In genomic region chr5:1594336-1595106, GRCh38 we compare ENCODE assay signal across 1 cellular context.
TF ChIP-seq lines count a peak whose summit lies in the region.

No MANE protein-coding gene starts in this region.

TF ChIP-seq in HepG2, 621 proteins besides CTCF, POLR2A, EP300 and RAD21 (continued from another document and continues in another):
- TF ChIP-seq, protein P1, sequence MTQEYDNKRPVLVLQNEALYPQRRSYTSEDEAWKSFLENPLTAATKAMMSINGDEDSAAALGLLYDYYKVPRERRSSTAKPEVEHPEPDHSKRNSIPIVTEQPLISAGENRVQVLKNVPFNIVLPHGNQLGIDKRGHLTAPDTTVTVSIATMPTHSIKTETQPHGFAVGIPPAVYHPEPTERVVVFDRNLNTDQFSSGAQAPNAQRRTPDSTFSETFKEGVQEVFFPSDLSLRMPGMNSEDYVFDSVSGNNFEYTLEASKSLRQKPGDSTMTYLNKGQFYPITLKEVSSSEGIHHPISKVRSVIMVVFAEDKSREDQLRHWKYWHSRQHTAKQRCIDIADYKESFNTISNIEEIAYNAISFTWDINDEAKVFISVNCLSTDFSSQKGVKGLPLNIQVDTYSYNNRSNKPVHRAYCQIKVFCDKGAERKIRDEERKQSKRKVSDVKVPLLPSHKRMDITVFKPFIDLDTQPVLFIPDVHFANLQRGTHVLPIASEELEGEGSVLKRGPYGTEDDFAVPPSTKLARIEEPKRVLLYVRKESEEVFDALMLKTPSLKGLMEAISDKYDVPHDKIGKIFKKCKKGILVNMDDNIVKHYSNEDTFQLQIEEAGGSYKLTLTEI (CRISPR knock-in tag; conservative IDR thresholded peaks at IDR 0.05): no peak
- TF ChIP-seq ZNF317 (CRISPR knock-in tag; IDR thresholded peaks at IDR 0.05): no peak; the same call in 1 of the 2 replicates
- peak; percentile 81 for TF ChIP-seq ZGPAT (CRISPR knock-in tag; IDR thresholded peaks at IDR 0.05)
- TF ChIP-seq ZNF674 (CRISPR knock-in tag; IDR thresholded peaks at IDR 0.05; ENCODE audit: low read depth): no peak
- TF ChIP-seq NFE2 (CRISPR knock-in tag; IDR thresholded peaks at IDR 0.05): no peak
- TF ChIP-seq FOXA3 (CRISPR knock-in tag; IDR thresholded peaks at IDR 0.05): 0 out of 2 replicates have a peak, but pooled peaks have one; percentile 9
- TF ChIP-seq GMEB2 (CRISPR knock-in tag; IDR thresholded peaks at IDR 0.05; ENCODE audit: low read depth): no peak
- TF ChIP-seq, protein P2, sequence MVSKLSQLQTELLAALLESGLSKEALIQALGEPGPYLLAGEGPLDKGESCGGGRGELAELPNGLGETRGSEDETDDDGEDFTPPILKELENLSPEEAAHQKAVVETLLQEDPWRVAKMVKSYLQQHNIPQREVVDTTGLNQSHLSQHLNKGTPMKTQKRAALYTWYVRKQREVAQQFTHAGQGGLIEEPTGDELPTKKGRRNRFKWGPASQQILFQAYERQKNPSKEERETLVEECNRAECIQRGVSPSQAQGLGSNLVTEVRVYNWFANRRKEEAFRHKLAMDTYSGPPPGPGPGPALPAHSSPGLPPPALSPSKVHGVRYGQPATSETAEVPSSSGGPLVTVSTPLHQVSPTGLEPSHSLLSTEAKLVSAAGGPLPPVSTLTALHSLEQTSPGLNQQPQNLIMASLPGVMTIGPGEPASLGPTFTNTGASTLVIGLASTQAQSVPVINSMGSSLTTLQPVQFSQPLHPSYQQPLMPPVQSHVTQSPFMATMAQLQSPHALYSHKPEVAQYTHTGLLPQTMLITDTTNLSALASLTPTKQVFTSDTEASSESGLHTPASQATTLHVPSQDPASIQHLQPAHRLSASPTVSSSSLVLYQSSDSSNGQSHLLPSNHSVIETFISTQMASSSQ (IDR thresholded peaks at IDR 0.05; ENCODE audit: low read depth): no peak
- TF ChIP-seq, protein P2 (CRISPR knock-in tag; IDR thresholded peaks at IDR 0.05; ENCODE audit: borderline replicate concordance): peak; percentile 57; the same call in 1 of the 2 replicates
- no peak for TF ChIP-seq ESRRA (CRISPR knock-in tag; IDR thresholded peaks at IDR 0.05; ENCODE audit: low read depth)
- TF ChIP-seq ZNF225 (CRISPR knock-in tag; IDR thresholded peaks at IDR 0.05): no peak
- no peak for TF ChIP-seq TBL1XR1 (IDR thresholded peaks at IDR 0.05; ENCODE audit: borderline replicate concordance, low read length, partially characterized antibody)
- TF ChIP-seq ATRX (CRISPR knock-in tag; IDR thresholded peaks at IDR 0.05; ENCODE audit: borderline replicate concordance): no peak
- TF ChIP-seq ZNF543 (CRISPR knock-in tag; IDR thresholded peaks at IDR 0.05): 0 out of 2 replicates have a peak, but pooled peaks have one; percentile 51
- TF ChIP-seq MBD4 (IDR thresholded peaks at IDR 0.05; ENCODE audit: borderline replicate concordance, low read length): no peak
- TF ChIP-seq SNAPC5 (CRISPR knock-in tag; IDR thresholded peaks at IDR 0.05; ENCODE audit: borderline replicate concordance): no peak
- TF ChIP-seq ZNF850 (CRISPR knock-in tag; conservative IDR thresholded peaks at IDR 0.05): no peak
- no peak for TF ChIP-seq SNAPC4 (CRISPR knock-in tag; IDR thresholded peaks at IDR 0.05)
- TF ChIP-seq, protein P3, sequence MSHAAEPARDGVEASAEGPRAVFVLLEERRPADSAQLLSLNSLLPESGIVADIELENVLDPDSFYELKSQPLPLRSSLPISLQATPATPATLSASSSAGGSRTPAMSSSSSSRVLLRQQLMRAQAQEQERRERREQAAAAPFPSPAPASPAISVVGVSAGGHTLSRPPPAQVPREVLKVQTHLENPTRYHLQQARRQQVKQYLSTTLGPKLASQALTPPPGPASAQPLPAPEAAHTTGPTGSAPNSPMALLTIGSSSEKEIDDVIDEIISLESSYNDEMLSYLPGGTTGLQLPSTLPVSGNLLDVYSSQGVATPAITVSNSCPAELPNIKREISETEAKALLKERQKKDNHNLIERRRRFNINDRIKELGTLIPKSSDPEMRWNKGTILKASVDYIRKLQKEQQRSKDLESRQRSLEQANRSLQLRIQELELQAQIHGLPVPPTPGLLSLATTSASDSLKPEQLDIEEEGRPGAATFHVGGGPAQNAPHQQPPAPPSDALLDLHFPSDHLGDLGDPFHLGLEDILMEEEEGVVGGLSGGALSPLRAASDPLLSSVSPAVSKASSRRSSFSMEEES (CRISPR knock-in tag; IDR thresholded peaks at IDR 0.05): peak; percentile 40; the same call in 1 of the 2 replicates
- no peak for TF ChIP-seq ZC3H4 (CRISPR knock-in tag; IDR thresholded peaks at IDR 0.05; ENCODE audit: borderline replicate concordance)
- no peak for TF ChIP-seq NR3C1 (CRISPR knock-in tag; IDR thresholded peaks at IDR 0.05)
- no peak for TF ChIP-seq ZNF407 (CRISPR knock-in tag; IDR thresholded peaks at IDR 0.05; ENCODE audit: not compliant biosample characterization)
- TF ChIP-seq ZNF616 (CRISPR knock-in tag; IDR thresholded peaks at IDR 0.05; ENCODE audit: low read depth): no peak
- TF ChIP-seq PHF21A (CRISPR knock-in tag; IDR thresholded peaks at IDR 0.05): peak; percentile 86
- TF ChIP-seq MYNN (CRISPR knock-in tag; IDR thresholded peaks at IDR 0.05; ENCODE audit: low read depth): no peak
- TF ChIP-seq NPAS2 (CRISPR knock-in tag; IDR thresholded peaks at IDR 0.05; ENCODE audit: borderline replicate concordance): no peak
- TF ChIP-seq, protein P4, sequence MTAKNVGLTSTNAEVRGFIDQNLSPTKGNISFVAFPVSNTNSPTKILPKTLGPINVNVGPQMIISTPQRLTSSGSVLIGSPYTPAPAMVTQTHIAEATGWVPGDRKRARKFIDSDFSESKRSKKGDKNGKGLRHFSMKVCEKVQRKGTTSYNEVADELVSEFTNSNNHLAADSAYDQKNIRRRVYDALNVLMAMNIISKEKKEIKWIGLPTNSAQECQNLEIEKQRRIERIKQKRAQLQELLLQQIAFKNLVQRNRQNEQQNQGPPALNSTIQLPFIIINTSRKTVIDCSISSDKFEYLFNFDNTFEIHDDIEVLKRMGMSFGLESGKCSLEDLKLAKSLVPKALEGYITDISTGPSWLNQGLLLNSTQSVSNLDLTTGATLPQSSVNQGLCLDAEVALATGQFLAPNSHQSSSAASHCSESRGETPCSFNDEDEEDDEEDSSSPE (CRISPR knock-in tag; IDR thresholded peaks at IDR 0.05): peak; percentile 84
